In the genomic region with DNA sequence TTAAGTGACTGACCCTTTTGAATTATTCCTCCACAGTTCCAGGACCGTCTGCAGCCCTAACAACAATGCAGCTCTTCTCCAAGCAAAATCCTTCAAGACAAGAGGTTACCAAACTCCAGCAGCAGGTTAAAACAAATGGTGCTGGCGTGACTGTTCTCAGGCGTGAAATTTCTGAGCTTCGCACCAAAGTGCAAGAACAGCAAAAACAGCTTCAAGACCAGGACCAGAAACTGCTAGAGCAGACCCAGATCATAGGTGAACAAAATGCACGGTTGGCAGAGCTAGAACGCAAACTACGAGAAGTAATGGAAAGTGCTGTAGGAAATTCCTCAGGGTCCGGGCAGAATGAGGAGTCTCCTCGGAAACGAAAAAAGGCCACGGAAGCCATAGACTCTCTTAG, we compare ENCODE assay signal across 1 cellular context.
TF ChIP-seq lines count a peak whose summit lies in the region.

No MANE protein-coding gene starts in this region.

TF ChIP-seq in K562, 482 proteins besides CTCF, POLR2A, EP300 and RAD21 (continued from another document):
- TF ChIP-seq, protein P1, sequence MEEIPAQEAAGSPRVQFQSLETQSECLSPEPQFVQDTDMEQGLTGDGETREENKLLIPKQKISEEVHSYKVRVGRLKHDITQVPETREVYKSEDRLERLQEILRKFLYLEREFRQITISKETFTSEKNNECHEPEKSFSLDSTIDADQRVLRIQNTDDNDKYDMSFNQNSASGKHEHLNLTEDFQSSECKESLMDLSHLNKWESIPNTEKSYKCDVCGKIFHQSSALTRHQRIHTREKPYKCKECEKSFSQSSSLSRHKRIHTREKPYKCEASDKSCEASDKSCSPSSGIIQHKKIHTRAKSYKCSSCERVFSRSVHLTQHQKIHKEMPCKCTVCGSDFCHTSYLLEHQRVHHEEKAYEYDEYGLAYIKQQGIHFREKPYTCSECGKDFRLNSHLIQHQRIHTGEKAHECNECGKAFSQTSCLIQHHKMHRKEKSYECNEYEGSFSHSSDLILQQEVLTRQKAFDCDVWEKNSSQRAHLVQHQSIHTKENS (CRISPR knock-in tag; IDR thresholded peaks at IDR 0.05): no peak
- no peak for TF ChIP-seq TCF3 (CRISPR knock-in tag; IDR thresholded peaks at IDR 0.05)
